ENCODE assay signal across 23 cellular contexts in the genomic region with DNA sequence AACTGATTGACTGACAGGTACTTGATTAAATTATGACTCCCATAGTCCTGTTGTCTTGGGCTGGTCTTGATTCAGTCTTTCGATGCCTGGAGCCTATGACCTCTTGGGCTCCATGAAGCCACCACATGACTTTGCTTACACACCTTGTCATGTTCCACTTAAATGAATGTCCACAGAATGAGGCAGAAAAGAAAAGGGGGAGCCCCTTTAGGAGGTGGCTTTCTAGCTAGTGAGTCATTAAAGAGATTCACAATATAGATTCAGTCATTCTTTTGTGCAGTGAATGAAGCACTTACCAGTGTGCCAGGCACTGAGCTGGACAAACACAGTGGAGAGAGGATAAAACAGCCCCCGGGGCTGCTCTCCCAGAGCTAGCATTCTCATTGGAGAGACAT. TPM values are rescaled to one million over a fixed set of nuclear protein-coding genes. Genes with fewer than 3 reads are reported as not detected.
A peak's percentile ranks its signal among the peaks of the same experiment; 100 is the strongest.
DNase-seq lines count a peak whose midpoint lies in the region; ATAC-seq and TF ChIP-seq lines count a peak whose summit lies in the region.
"Had no signal": no experiment of that assay in that cellular context is flagged by ENCODE, and none has a peak within 500 bp of the region (broad histone marks: within the 10 kb centered on the region; RNA-seq: fewer than 3 reads in every experiment).

No MANE protein-coding gene starts in this region.

- H3K9me3 ChIP-seq in CD8-positive, alpha-beta memory T cell (ENCODE audit: low read length), result no peaks in the 10 kb centered on the region
- H3K9me3 ChIP-seq in spleen, result no peaks in the 10 kb centered on the region
- H3K9me3 ChIP-seq: A549, sigmoid colon had no signal

- ATAC-seq in activated naive CD8-positive, alpha-beta T cell treated with anti-CD3 and anti-CD28 coated beads, Interleukin-2, amount 50 U/mL, for 24 hours, result peak; percentile 95
- ATAC-seq in naive thymus-derived CD8-positive, alpha-beta T cell, result no peak

- TF ChIP-seq POLR2A in spleen (IDR thresholded peaks at IDR 0.05), result no peak

- no peak overlapping the region for H3K4me3 ChIP-seq in CD8-positive, alpha-beta memory T cell (ENCODE audit: low read length)
- H3K4me3 ChIP-seq in spleen, result no peak overlapping the region
- H3K4me3 ChIP-seq: A549, sigmoid colon had no signal

- peak overlapping the region; percentile 40 for H3K4me3 Mint-ChIP-seq in activated CD4-positive, alpha-beta T cell treated with anti-CD3 and anti-CD28 coated beads, Interleukin-2, amount 10 ng/mL, durations not matched to agents 24 days and 14 days
- peak overlapping the region in 5 of 7 donors; percentile 24 to 70 (median 38) for H3K4me3 Mint-ChIP-seq in CD8-positive, alpha-beta memory T cell
- H3K4me3 Mint-ChIP-seq in activated naive CD8-positive, alpha-beta T cell treated with anti-CD3 and anti-CD28 coated beads, Interleukin-2, amount 50 U/mL, for 24 hours, result no peak overlapping the region
- H3K4me3 Mint-ChIP-seq in naive thymus-derived CD8-positive, alpha-beta T cell, result peak overlapping the region; percentile 32 to 77 (median 58)
- H3K4me3 Mint-ChIP-seq: activated CD8-positive, alpha-beta memory T cell treated with anti-CD3 and anti-CD28 coated beads, Interleukin-2, amount 10 ng/mL, durations not matched to agents 7 days and 5 days; brain; dendritic cell treated with granulocyte-macrophage colony-stimulating factor and Interleukin-4, amounts not matched to agents 40 ng/mL and 50 ng/mL, for 4 days; natural killer cell treated with Interleukin-12 subunit alpha and Interleukin-12 subunit beta and Interleukin-15 and Interleukin-18, amount 100 ng/mL, for 72 hours had no signal

- no peak overlapping the region for H3K27ac ChIP-seq in CD8-positive, alpha-beta memory T cell (ENCODE audit: low read depth, low read length)
- peak overlapping the region in 3 of 8 donors; percentile 11 to 48 (median 35) for H3K27ac ChIP-seq in spleen
- H3K27ac ChIP-seq: A549, epithelial cell of prostate, sigmoid colon had no signal

- POLR2A ChIA-PET in CD8-positive, alpha-beta memory T cell (lab: Charles Lee), result no interaction called here
- POLR2A ChIA-PET in naive thymus-derived CD8-positive, alpha-beta T cell (lab: Charles Lee), result interaction anchor here (1.0 to 1.6 kb wide), 4 partner anchors 11 to 21 kb away, joined by 3 to 5 read pairs (median 4); no protein-coding TSS in a partner anchor

- H3K36me3 ChIP-seq in CD8-positive, alpha-beta memory T cell (ENCODE audit: insufficient read depth, low read length), result no peaks in the 10 kb centered on the region
- no peaks in the 10 kb centered on the region for H3K36me3 ChIP-seq in spleen
- H3K36me3 ChIP-seq: sigmoid colon had no signal

- intact Hi-C loops in activated CD4-positive, alpha-beta T cell treated with anti-CD3 and anti-CD28 coated beads, Interleukin-2, amount 10 ng/mL, durations not matched to agents 24 days and 14 days (cut with micrococcal nuclease), result loop anchor here (2.0 kb wide), 1 partner anchor 17 kb away; no protein-coding TSS in a partner anchor
- intact Hi-C loops in spleen (cut with DNase I; ENCODE audit: low total_unique reads), result no loop called here

- no peak for DNase-seq in activated CD4-positive, alpha-beta T cell treated with anti-CD3 and anti-CD28 coated beads, Interleukin-2, amount 10 ng/mL, durations not matched to agents 24 days and 14 days
- DNase-seq in activated CD4-positive, alpha-beta T cell treated with anti-CD3 and anti-CD28 coated beads, Interleukin-2, amount 50 U/mL, for 4 hours, result no peak
- no peak for DNase-seq in CD8-positive, alpha-beta memory T cell
- DNase-seq in activated naive CD8-positive, alpha-beta T cell treated with anti-CD3 and anti-CD28 coated beads, Interleukin-2, amount 50 U/mL, for 24 hours, result no peak
- no peak for DNase-seq in naive thymus-derived CD8-positive, alpha-beta T cell
- DNase-seq in spleen (no peak), anterior cingulate cortex (lab: John Stamatoyannopoulos, UW) (no peak), NCI-H1092 (lab: John Stamatoyannopoulos, UW) (no peak)
- DNase-seq: C1 segment of cervical spinal cord; DMS53; mesenchymal stem cell; NCI-H1092 treated with DMSO at 0.1 percent for 48 hours; NCI-H2081; sigmoid colon; stimulated activated CD4-positive, alpha-beta T cell treated with anti-CD3 and anti-CD28 coated beads, Interleukin-2, amount 100 ng/mL, for 24 hours; SW 1271 had no signal

- H3K36me3 Mint-ChIP-seq in activated CD4-positive, alpha-beta T cell treated with anti-CD3 and anti-CD28 coated beads, Interleukin-2, amount 10 ng/mL, durations not matched to agents 24 days and 14 days (ENCODE audit: low read depth), result no peaks in the 10 kb centered on the region
- H3K36me3 Mint-ChIP-seq in CD8-positive, alpha-beta memory T cell, result peaks cover 0 to 18% (median 10%) of the 10 kb centered on the region in 3 donors
- no peaks in the 10 kb centered on the region for H3K36me3 Mint-ChIP-seq in activated naive CD8-positive, alpha-beta T cell treated with anti-CD3 and anti-CD28 coated beads, Interleukin-2, amount 50 U/mL, for 24 hours (ENCODE audit: low read depth)
- peaks cover 6 to 54% (median 21%) of the 10 kb centered on the region in 3 donors for H3K36me3 Mint-ChIP-seq in naive thymus-derived CD8-positive, alpha-beta T cell
- H3K36me3 Mint-ChIP-seq: activated CD8-positive, alpha-beta memory T cell treated with anti-CD3 and anti-CD28 coated beads, Interleukin-2, amount 10 ng/mL, durations not matched to agents 7 days and 5 days; brain; natural killer cell treated with Interleukin-12 subunit alpha and Interleukin-12 subunit beta and Interleukin-15 and Interleukin-18, amount 100 ng/mL, for 72 hours had no signal

- H3K4me1 ChIP-seq in CD8-positive, alpha-beta memory T cell (ENCODE audit: insufficient read depth, low read length), result peaks cover 23% of the 10 kb centered on the region
- H3K4me1 ChIP-seq in spleen, result peaks cover 0 to 26% (median 3%) of the 10 kb centered on the region in 6 donors
- H3K4me1 ChIP-seq: A549, sigmoid colon had no signal

- H3K27me3 Mint-ChIP-seq in activated CD4-positive, alpha-beta T cell treated with anti-CD3 and anti-CD28 coated beads, Interleukin-2, amount 10 ng/mL, durations not matched to agents 24 days and 14 days, result no peaks in the 10 kb centered on the region
- no peaks in the 10 kb centered on the region for H3K27me3 Mint-ChIP-seq in CD8-positive, alpha-beta memory T cell
- no peaks in the 10 kb centered on the region for H3K27me3 Mint-ChIP-seq in activated naive CD8-positive, alpha-beta T cell treated with anti-CD3 and anti-CD28 coated beads, Interleukin-2, amount 50 U/mL, for 24 hours
- H3K27me3 Mint-ChIP-seq in naive thymus-derived CD8-positive, alpha-beta T cell, result no peaks in the 10 kb centered on the region
- H3K27me3 Mint-ChIP-seq: activated CD8-positive, alpha-beta memory T cell treated with anti-CD3 and anti-CD28 coated beads, Interleukin-2, amount 10 ng/mL, durations not matched to agents 7 days and 5 days; brain; natural killer cell treated with Interleukin-12 subunit alpha and Interleukin-12 subunit beta and Interleukin-15 and Interleukin-18, amount 100 ng/mL, for 72 hours had no signal

- peaks cover 21% of the 10 kb centered on the region for H3K4me1 Mint-ChIP-seq in activated CD4-positive, alpha-beta T cell treated with anti-CD3 and anti-CD28 coated beads, Interleukin-2, amount 10 ng/mL, durations not matched to agents 24 days and 14 days
- H3K4me1 Mint-ChIP-seq in CD8-positive, alpha-beta memory T cell, result peaks cover 25 to 35% (median 30%) of the 10 kb centered on the region in 3 donors
- peaks cover 17% of the 10 kb centered on the region for H3K4me1 Mint-ChIP-seq in activated naive CD8-positive, alpha-beta T cell treated with anti-CD3 and anti-CD28 coated beads, Interleukin-2, amount 50 U/mL, for 24 hours
- H3K4me1 Mint-ChIP-seq in naive thymus-derived CD8-positive, alpha-beta T cell, result peaks cover 25 to 47% (median 35%) of the 10 kb centered on the region in 4 donors
- H3K4me1 Mint-ChIP-seq: brain had no signal

- H3K27me3 ChIP-seq in CD8-positive, alpha-beta memory T cell (ENCODE audit: insufficient read depth, low read length, poor library complexity, severe bottlenecking), result no peaks in the 10 kb centered on the region
- H3K27me3 ChIP-seq in spleen (replicated peaks in 1 of 7), result no peaks in the 10 kb centered on the region
- H3K27me3 ChIP-seq: sigmoid colon had no signal

- H3K27ac Mint-ChIP-seq in activated CD4-positive, alpha-beta T cell treated with anti-CD3 and anti-CD28 coated beads, Interleukin-2, amount 10 ng/mL, durations not matched to agents 24 days and 14 days, result peak overlapping the region; percentile 67
- H3K27ac Mint-ChIP-seq in CD8-positive, alpha-beta memory T cell, result peak overlapping the region; percentile 23 to 94 (median 76)
- H3K27ac Mint-ChIP-seq in activated naive CD8-positive, alpha-beta T cell treated with anti-CD3 and anti-CD28 coated beads, Interleukin-2, amount 50 U/mL, for 24 hours, result peak overlapping the region; percentile 15
- H3K27ac Mint-ChIP-seq in naive thymus-derived CD8-positive, alpha-beta T cell, result peak overlapping the region; percentile 79 to 95 (median 90)
- H3K27ac Mint-ChIP-seq: activated CD8-positive, alpha-beta memory T cell treated with anti-CD3 and anti-CD28 coated beads, Interleukin-2, amount 10 ng/mL, durations not matched to agents 7 days and 5 days; brain; dendritic cell treated with granulocyte-macrophage colony-stimulating factor and Interleukin-4, amounts not matched to agents 40 ng/mL and 50 ng/mL, for 4 days; natural killer cell treated with Interleukin-12 subunit alpha and Interleukin-12 subunit beta and Interleukin-15 and Interleukin-18, amount 100 ng/mL, for 72 hours had no signal

- no peak for TF ChIP-seq CTCF in spleen (IDR thresholded peaks at IDR 0.05 in 8 of 11, conservative IDR thresholded peaks at IDR 0.05 in 3 of 11)

- H3K9me3 Mint-ChIP-seq in activated CD4-positive, alpha-beta T cell treated with anti-CD3 and anti-CD28 coated beads, Interleukin-2, amount 10 ng/mL, durations not matched to agents 24 days and 14 days, result no peaks in the 10 kb centered on the region
- H3K9me3 Mint-ChIP-seq in CD8-positive, alpha-beta memory T cell, result no peaks in the 10 kb centered on the region
- no peaks in the 10 kb centered on the region for H3K9me3 Mint-ChIP-seq in activated naive CD8-positive, alpha-beta T cell treated with anti-CD3 and anti-CD28 coated beads, Interleukin-2, amount 50 U/mL, for 24 hours
- no peaks in the 10 kb centered on the region for H3K9me3 Mint-ChIP-seq in naive thymus-derived CD8-positive, alpha-beta T cell
- H3K9me3 Mint-ChIP-seq: brain; dendritic cell treated with granulocyte-macrophage colony-stimulating factor and Interleukin-4, amounts not matched to agents 40 ng/mL and 50 ng/mL, for 4 days; natural killer cell treated with Interleukin-12 subunit alpha and Interleukin-12 subunit beta and Interleukin-15 and Interleukin-18, amount 100 ng/mL, for 72 hours had no signal

- CTCF ChIA-PET in CD8-positive, alpha-beta memory T cell (lab: Charles Lee), result interaction anchor here (1.1 to 4.3 kb wide), 5 partner anchors 15 to 34 kb away, joined by 3 to 16 read pairs (median 4); a partner anchor contains a TSS

- WGBS in spleen, 5 donors, result 88 to 95% (median 91%) methylated on average over 2 of the region's 2 CpGs

RNA-seq across cellular contexts. Expression of a gene that starts 17.1 kb away (rescaled TPM):
- total RNA-seq in activated CD4-positive, alpha-beta T cell treated with anti-CD3 and anti-CD28 coated beads, Interleukin-2, amount 10 ng/mL, durations not matched to agents 24 days and 14 days, result 0.68 and 0.80 TPM in 2 replicates
- total RNA-seq in CD8-positive, alpha-beta memory T cell, result 1 to 10 TPM; 5.4 to 5.9 TPM
- 12.7 TPM for polyA plus RNA-seq in CD8-positive, alpha-beta memory T cell
- 100 to 1,000 TPM; 122 TPM for total RNA-seq in naive thymus-derived CD8-positive, alpha-beta T cell
- 10 to 100 TPM; 16.2 to 40.3 (median 28.8) TPM for polyA plus RNA-seq in naive thymus-derived CD8-positive, alpha-beta T cell
- 10 to 100 TPM in 5 of 7 donors, 1 to 10 TPM in 2; 6.8 to 16.3 (median 11.9) TPM for total RNA-seq in spleen
- 1 to 10 TPM; 2.0 to 6.1 (median 5.3) TPM for polyA plus RNA-seq in spleen
- total RNA-seq: NCI-H460 had no signal

Comparison
In these comparisons a context has a peak if more than half of its experiments do, and no peak if none do; other contexts are left out.
1. H3K27ac Mint-ChIP-seq: peak in every context shown above with its lines; median percentile 90 in naive thymus-derived CD8-positive, alpha-beta T cell; 76 in CD8-positive, alpha-beta memory T cell; 67 in activated CD4-positive, alpha-beta T cell treated with anti-CD3 and anti-CD28 coated beads, Interleukin-2, amount 10 ng/mL, durations not matched to agents 24 days and 14 days; 15 in activated naive CD8-positive, alpha-beta T cell treated with anti-CD3 and anti-CD28 coated beads, Interleukin-2, amount 50 U/mL, for 24 hours.
2. RNA of a gene that starts 17.1 kb away (total RNA-seq): 122 TPM in naive thymus-derived CD8-positive, alpha-beta T cell; 6.8 to 16.3 TPM in spleen, 5.4 to 5.9 TPM in CD8-positive, alpha-beta memory T cell and 0.68 to 0.80 TPM in activated CD4-positive, alpha-beta T cell treated with anti-CD3 and anti-CD28 coated beads, Interleukin-2, amount 10 ng/mL, durations not matched to agents 24 days and 14 days; every median in the first group is over 4 times any median in the second.